8 cellular contexts compared by ENCODE assay signal in genomic region chr20:35994994-35995453, GRCh38. TPM values are rescaled to one million over a fixed set of nuclear protein-coding genes. Genes with fewer than 3 reads are reported as not detected.
DNase-seq lines count a peak whose midpoint lies in the region; ATAC-seq and TF ChIP-seq lines count a peak whose summit lies in the region.

No MANE protein-coding gene starts in this region.

- no peak for ATAC-seq in HG02970 (IDR thresholded peaks at IDR 0.05; ENCODE audit: low FRiP score, unreplicated experiment)

- no peak for TF ChIP-seq POLR2A in erythroblast (IDR thresholded peaks at IDR 0.05; ENCODE audit: low read length)

- peak; percentile 85 for DNase-seq in D341Med (ENCODE audit: low spot score)
- peak; percentile 65 for DNase-seq in LHCN-M2 (ENCODE audit: low read depth)
- peak; percentile 84 for DNase-seq in OCI-M1 (lab: John Stamatoyannopoulos, UW)
- DNase-seq in activated T-cell treated with anti-CD3 and anti-CD28 coated beads for 24 hours (ENCODE audit: low read depth) = peak; percentile 72
- peak; percentile 78 to 84 for DNase-seq in erythroblast (lab: John Stamatoyannopoulos, UW)
- peak; percentile 79 for DNase-seq in myocyte (ENCODE audit: low read depth)
- DNase-seq in stimulated activated CD8-positive, alpha-beta memory T cell treated with anti-CD3 and anti-CD28 coated beads, Interleukin-4, amount 100 ng/mL, for 48 hours = peak; percentile 88

RNA-seq across cellular contexts. Expression of gene CNBD2, which starts 26.6 kb away (rescaled TPM):
- total RNA-seq in LHCN-M2 (2014; rRNA removed) (1.4 TPM in 2 replicates), myocyte (2.8 and 3.4 TPM in 2 replicates)
- polyA plus RNA-seq in LHCN-M2 (2012) = 1.8 TPM
- 2.0 TPM for polyA plus RNA-seq in myocyte (2012)

RNA-seq across cellular contexts. Expression of gene SCAND1, which starts 40.7 kb away (rescaled TPM):
- 125 and 133 TPM in 2 replicates for total RNA-seq in LHCN-M2 (2014; rRNA removed)
- 66.8 TPM for polyA plus RNA-seq in LHCN-M2 (2012)
- 92.0 and 120 TPM in 2 replicates for total RNA-seq in myocyte
- polyA plus RNA-seq in myocyte (2012) = 56.1 TPM
